ENCODE assay signal across 15 cellular contexts in the genomic region with DNA sequence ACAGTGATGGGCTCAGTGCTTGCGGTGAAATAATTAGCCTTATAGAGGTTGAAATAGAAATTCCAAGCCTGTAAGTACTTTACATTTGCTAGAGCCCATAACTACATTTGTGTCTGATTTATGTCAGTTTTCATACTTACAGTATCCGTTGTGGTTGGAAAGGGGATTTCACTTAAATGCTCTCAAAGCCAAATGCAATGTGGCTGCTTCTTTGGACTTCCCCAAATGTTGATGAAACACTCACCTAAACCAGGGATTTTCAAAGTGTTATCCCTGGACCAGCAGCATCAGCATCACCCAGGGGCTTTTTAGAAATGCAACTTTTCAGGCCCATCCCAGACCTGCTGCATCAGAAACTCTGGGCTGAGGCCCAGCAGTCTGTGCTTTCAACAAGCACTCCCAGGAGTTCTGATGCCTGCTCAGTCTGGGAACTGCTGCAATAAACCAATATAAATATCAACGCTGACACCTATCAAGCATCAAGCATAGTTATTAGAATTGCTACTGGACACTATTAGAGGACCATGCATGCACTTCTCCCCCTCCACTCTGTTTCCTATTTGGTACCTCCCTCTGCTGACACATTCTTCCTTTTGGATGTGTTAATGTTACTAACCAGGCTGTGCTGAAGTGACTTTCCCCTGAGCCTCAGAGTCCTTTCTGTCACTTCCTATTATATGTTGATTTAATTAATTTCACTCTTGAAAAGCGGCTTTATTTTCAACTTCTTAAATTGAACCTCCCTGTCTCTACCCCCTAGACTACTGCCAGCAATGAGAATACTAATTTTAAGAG.
A peak's percentile ranks its signal among the peaks of the same experiment; 100 is the strongest.
DNase-seq lines count a peak whose midpoint lies in the region; ATAC-seq and TF ChIP-seq lines count a peak whose summit lies in the region.
"Had no signal": no experiment of that assay in that cellular context is flagged by ENCODE, and none has a peak within 500 bp of the region (broad histone marks: within the 10 kb centered on the region; RNA-seq: fewer than 3 reads in every experiment).

No MANE protein-coding gene starts in this region.

- H3K36me3 ChIP-seq in left ventricle myocardium inferior = no peaks in the 10 kb centered on the region
- H3K36me3 ChIP-seq: left lung, pancreas had no signal

- ATAC-seq in GM18520 (IDR thresholded peaks at IDR 0.05; ENCODE audit: unreplicated experiment) = peak; percentile 76
- peak; percentile 77 for ATAC-seq in GM21390 (IDR thresholded peaks at IDR 0.05; ENCODE audit: unreplicated experiment)
- peak; percentile 63 for ATAC-seq in HG03066 (IDR thresholded peaks at IDR 0.05; ENCODE audit: low read depth, unreplicated experiment)
- ATAC-seq: activated CD4-positive, CD25-positive, alpha-beta regulatory T cell treated with anti-CD3 and anti-CD28 coated beads, Interleukin-2, amount 50 U/mL, for 24 hours; left lung; pancreas had no signal

- peak; percentile 60 to 72 for DNase-seq in dermis microvascular lymphatic vessel endothelial cell (ENCODE audit: low read depth in 2 of 2)
- DNase-seq in SHP77 treated with DMSO at 0.1 percent for 48 hours (lab: John Stamatoyannopoulos, UW) = no peak
- DNase-seq in lower leg skin (ENCODE audit: low spot score in 2 of 2) = no peak
- no peak for DNase-seq in activated effector memory CD4-positive, alpha-beta T cell treated with Interleukin-2 at 50 U/mL for 16 hours
- no peak for DNase-seq in left ventricle myocardium inferior
- DNase-seq: activated naive CD8-positive, alpha-beta T cell treated with anti-CD3 and anti-CD28 coated beads, Interleukin-2, amount 10 ng/mL, durations not matched to agents 7 days and 5 days; cortex of kidney; foreskin melanocyte; left lung; pancreas; stimulated activated CD4-positive, alpha-beta T cell treated with anti-CD3 and anti-CD28 coated beads, Interleukin-2, amount 100 ng/mL, for 24 hours had no signal

- H3K4me3 ChIP-seq in lower leg skin (ENCODE audit: low read depth, poor library complexity, severe bottlenecking) (no peak overlapping the region), left ventricle myocardium inferior (no peak overlapping the region)
- H3K4me3 ChIP-seq: left lung, pancreas had no signal

- H3K27ac ChIP-seq in left ventricle myocardium inferior (replicated peaks) = no peak overlapping the region
- H3K27ac ChIP-seq: left lung, pancreas had no signal

- no peak for TF ChIP-seq CTCF in lower leg skin (IDR thresholded peaks at IDR 0.05)
- no peak for TF ChIP-seq CTCF in left ventricle myocardium inferior (IDR thresholded peaks at IDR 0.05; ENCODE audit: borderline replicate concordance)

- peaks cover 17% of the 10 kb centered on the region for H3K4me1 ChIP-seq in left ventricle myocardium inferior
- H3K4me1 ChIP-seq: pancreas had no signal

- no peaks in the 10 kb centered on the region for H3K27me3 ChIP-seq in left ventricle myocardium inferior (ENCODE audit: low read depth)
- H3K27me3 ChIP-seq: pancreas had no signal

- 45 to 46% methylated on average over 4 of the region's 4 CpGs for WGBS in lower leg skin, 2 donors

- no peaks in the 10 kb centered on the region for H3K9me3 ChIP-seq in left ventricle myocardium inferior (replicated peaks)
- H3K9me3 ChIP-seq: left lung, pancreas had no signal

- intact Hi-C loops in lower leg skin (cut with DNase I; ENCODE audit: low total_unique reads) (no loop called here), left ventricle myocardium inferior (cut with micrococcal nuclease) (no loop called here)

- no peak for TF ChIP-seq POLR2A in lower leg skin (IDR thresholded peaks at IDR 0.05)

Comparison
In these comparisons a context has a peak if more than half of its experiments do, and no peak if none do; other contexts are left out.
1. DNase-seq: peak in dermis microvascular lymphatic vessel endothelial cell (2 of 2); none in SHP77 treated with DMSO at 0.1 percent for 48 hours (single experiment), lower leg skin (0 of 2), activated effector memory CD4-positive, alpha-beta T cell treated with Interleukin-2 at 50 U/mL for 16 hours (single experiment) and left ventricle myocardium inferior (single experiment).
2. Peak in every context shown above with its lines, with median percentiles within 50 percentile points of each other: ATAC-seq.